ENCODE assay signal across 18 cellular contexts in genomic region chr11:1494650-1495049, GRCh38. TPM values are rescaled to one million over a fixed set of nuclear protein-coding genes. Genes with fewer than 3 reads are reported as not detected.
DNase-seq lines count a peak whose midpoint lies in the region; ATAC-seq and TF ChIP-seq lines count a peak whose summit lies in the region.
"Had no signal": no experiment of that assay in that cellular context is flagged by ENCODE, and none has a peak within 500 bp of the region (broad histone marks: within the 10 kb centered on the region; RNA-seq: fewer than 3 reads in every experiment).

No MANE protein-coding gene starts in this region.

- TF ChIP-seq CTCF in mesothelial cell of epicardium (IDR thresholded peaks at IDR 0.05; ENCODE audit: unreplicated experiment): no peak

- H3K4me3 Mint-ChIP-seq in mesothelial cell of epicardium: no peak overlapping the region
- H3K4me3 Mint-ChIP-seq in stimulated activated memory B cell treated with anti-CD40 and anti-IgM and Interleukin-4, amounts not matched to agents 10 μg/mL and 1 μg/mL and 100 μg/mL, for 72 hours: no peak overlapping the region
- H3K4me3 Mint-ChIP-seq: H9 had no signal

- peak; percentile 14 for DNase-seq in NCI-H510A treated with DMSO at 0.1 percent for 48 hours (lab: John Stamatoyannopoulos, UW)
- no peak for DNase-seq in NCI-H510A (lab: John Stamatoyannopoulos, UW)
- DNase-seq in NCI-H69 (lab: John Stamatoyannopoulos, UW): peak; percentile 54
- DNase-seq in left colon: no peak
- DNase-seq in mesothelial cell of epicardium (ENCODE audit: low spot score in 2 of 2, unreplicated experiment in 2 of 2): no peak
- no peak for DNase-seq in HCEC 1CT
- DNase-seq: 8988T, DMS153, H9, NCI-H1092, NCI-H1417 treated with DMSO at 0.1 percent for 48 hours, NCI-H1694 treated with DMSO at 0.1 percent for 48 hours, NCI-H2171 treated with DMSO at 0.1 percent for 48 hours, NCI-H345, NCI-H524 treated with DMSO at 0.1 percent for 48 hours, SHP77 had no signal

- intact Hi-C loops in left colon (cut with DNase I, micrococcal nuclease): no loop called here

- H3K36me3 Mint-ChIP-seq in mesothelial cell of epicardium: peaks cover 21% of the 10 kb centered on the region
- H3K36me3 Mint-ChIP-seq in stimulated activated memory B cell treated with anti-CD40 and anti-IgM and Interleukin-4, amounts not matched to agents 10 μg/mL and 1 μg/mL and 100 μg/mL, for 72 hours: peaks cover 37% of the 10 kb centered on the region

- peaks cover 11% of the 10 kb centered on the region for H3K4me1 Mint-ChIP-seq in mesothelial cell of epicardium
- peaks cover 60% of the 10 kb centered on the region for H3K4me1 Mint-ChIP-seq in stimulated activated memory B cell treated with anti-CD40 and anti-IgM and Interleukin-4, amounts not matched to agents 10 μg/mL and 1 μg/mL and 100 μg/mL, for 72 hours

- peak; percentile 72 for ATAC-seq in left colon
- no peak for ATAC-seq in stimulated activated memory B cell treated with anti-CD40 and anti-IgM and Interleukin-4, amounts not matched to agents 10 μg/mL and 1 μg/mL and 100 μg/mL, for 72 hours
- ATAC-seq: Panc1 had no signal

- peaks cover 25% of the 10 kb centered on the region for H3K9me3 Mint-ChIP-seq in mesothelial cell of epicardium
- peaks cover 4% of the 10 kb centered on the region for H3K9me3 Mint-ChIP-seq in stimulated activated memory B cell treated with anti-CD40 and anti-IgM and Interleukin-4, amounts not matched to agents 10 μg/mL and 1 μg/mL and 100 μg/mL, for 72 hours

- no peaks in the 10 kb centered on the region for H3K27me3 Mint-ChIP-seq in mesothelial cell of epicardium (ENCODE audit: low read depth)
- H3K27me3 Mint-ChIP-seq in stimulated activated memory B cell treated with anti-CD40 and anti-IgM and Interleukin-4, amounts not matched to agents 10 μg/mL and 1 μg/mL and 100 μg/mL, for 72 hours: no peaks in the 10 kb centered on the region

- no peak overlapping the region for H3K27ac Mint-ChIP-seq in mesothelial cell of epicardium
- H3K27ac Mint-ChIP-seq in stimulated activated memory B cell treated with anti-CD40 and anti-IgM and Interleukin-4, amounts not matched to agents 10 μg/mL and 1 μg/mL and 100 μg/mL, for 72 hours: no peak overlapping the region
- H3K27ac Mint-ChIP-seq: H9 had no signal

RNA-seq across cellular contexts. Expression of gene MOB2, which starts 8.1 kb away (rescaled TPM):
- total RNA-seq in left colon (10 to 100 TPM; 48.3 to 55.8 TPM), mesothelial cell of epicardium (27.6 to 31.3 TPM (median 28.1 TPM) in 3 replicates)

Comparison
In these comparisons a context has a peak if more than half of its experiments do, and no peak if none do; other contexts are left out.
1. DNase-seq: peak in NCI-H510A treated with DMSO at 0.1 percent for 48 hours (single experiment) and NCI-H69 (single experiment); none in NCI-H510A (single experiment), left colon (0 of 2), mesothelial cell of epicardium (0 of 2) and HCEC 1CT (single experiment).